Comparison of ENCODE assay signal across 8 cellular contexts in genomic region chr15:22282794-22283533, GRCh38.
DNase-seq lines count a peak whose midpoint lies in the region; ATAC-seq, FAIRE-seq and TF ChIP-seq lines count a peak whose summit lies in the region.
"Not testable (repeated sequence)": the region's sequence is repeated elsewhere in the genome, so short reads cannot be mapped to it uniquely, and the experiment has no call there.

No MANE protein-coding gene starts in this region.

- H3K36me3 ChIP-seq in bronchial epithelial cell (ENCODE audit: control insufficient read depth, insufficient read depth, low read length) = not testable (repeated sequence)

- H3K27ac Mint-ChIP-seq in activated CD8-positive, alpha-beta T cell treated with anti-CD3 and anti-CD28 coated beads for 36 hours; stimulated activated naive B cell treated with anti-CD40 and anti-IgM and Interleukin-4, amounts not matched to agents 10 μg/mL and 1 μg/mL and 100 μg/mL, for 72 hours: not testable (repeated sequence)

- POLR2A ChIA-PET in activated CD8-positive, alpha-beta T cell treated with anti-CD3 and anti-CD28 coated beads for 36 hours (lab: Charles Lee) = not testable (repeated sequence)

- not testable (repeated sequence) for TF ChIP-seq POLR2A in GM18505 (IDR thresholded peaks at IDR 0.05; ENCODE audit: borderline replicate concordance, extremely low read depth, insufficient read depth, insufficient read length)

- not testable (repeated sequence) for TF ChIP-seq CTCF in activated CD8-positive, alpha-beta T cell treated with anti-CD3 and anti-CD28 coated beads for 36 hours (IDR thresholded peaks at IDR 0.05); bronchial epithelial cell (IDR thresholded peaks at IDR 0.05; ENCODE audit: insufficient read depth, low read length, severe bottlenecking)

- H3K4me1 Mint-ChIP-seq in activated CD8-positive, alpha-beta T cell treated with anti-CD3 and anti-CD28 coated beads for 36 hours (ENCODE audit: low read depth); stimulated activated naive B cell treated with anti-CD40 and anti-IgM and Interleukin-4, amounts not matched to agents 10 μg/mL and 1 μg/mL and 100 μg/mL, for 72 hours: not testable (repeated sequence)

- not testable (repeated sequence) for H3K27me3 Mint-ChIP-seq in activated CD8-positive, alpha-beta T cell treated with anti-CD3 and anti-CD28 coated beads for 36 hours; stimulated activated naive B cell treated with anti-CD40 and anti-IgM and Interleukin-4, amounts not matched to agents 10 μg/mL and 1 μg/mL and 100 μg/mL, for 72 hours

- not testable (repeated sequence) for H3K36me3 Mint-ChIP-seq in activated CD8-positive, alpha-beta T cell treated with anti-CD3 and anti-CD28 coated beads for 36 hours (ENCODE audit: low read depth); stimulated activated naive B cell treated with anti-CD40 and anti-IgM and Interleukin-4, amounts not matched to agents 10 μg/mL and 1 μg/mL and 100 μg/mL, for 72 hours

- DNase-seq in activated CD8-positive, alpha-beta T cell treated with anti-CD3 and anti-CD28 coated beads for 36 hours = peak; percentile 15
- DNase-seq in bronchial epithelial cell (ENCODE audit: low read depth); stimulated activated naive B cell treated with anti-CD40 and anti-IgM and Interleukin-4, amounts not matched to agents 10 μg/mL and 1 μg/mL and 100 μg/mL, for 72 hours: not testable (repeated sequence)

- not testable (repeated sequence) for H3K9me3 Mint-ChIP-seq in activated CD8-positive, alpha-beta T cell treated with anti-CD3 and anti-CD28 coated beads for 36 hours; stimulated activated naive B cell treated with anti-CD40 and anti-IgM and Interleukin-4, amounts not matched to agents 10 μg/mL and 1 μg/mL and 100 μg/mL, for 72 hours

- not testable (repeated sequence) for H3K4me3 ChIP-seq in bronchial epithelial cell (ENCODE audit: low read depth, low read length)

- FAIRE-seq in bronchial epithelial cell (lab: Jason Lieb, UNC) = peak; percentile 91

- ATAC-seq in GM18505 (IDR thresholded peaks at IDR 0.05; ENCODE audit: unreplicated experiment) (peak; percentile 59), GM21367 (IDR thresholded peaks at IDR 0.05; ENCODE audit: unreplicated experiment) (peak; percentile 48), HG02623 (IDR thresholded peaks at IDR 0.05; ENCODE audit: unreplicated experiment) (peak; percentile 43), HG03039 (IDR thresholded peaks at IDR 0.05; ENCODE audit: unreplicated experiment) (peak; percentile 68), HG03520 (IDR thresholded peaks at IDR 0.05; ENCODE audit: unreplicated experiment) (peak; percentile 47)
- ATAC-seq in activated CD8-positive, alpha-beta T cell treated with anti-CD3 and anti-CD28 coated beads for 36 hours = not testable (repeated sequence)
- peak; percentile 52 to 56 for ATAC-seq in stimulated activated naive B cell treated with anti-CD40 and anti-IgM and Interleukin-4, amounts not matched to agents 10 μg/mL and 1 μg/mL and 100 μg/mL, for 72 hours (replicated peaks)

- CTCF ChIA-PET in activated CD8-positive, alpha-beta T cell treated with anti-CD3 and anti-CD28 coated beads for 36 hours (lab: Charles Lee) = not testable (repeated sequence)

- intact Hi-C loops in activated CD8-positive, alpha-beta T cell treated with anti-CD3 and anti-CD28 coated beads for 36 hours (cut with micrococcal nuclease) = not testable (repeated sequence)

- H3K27me3 ChIP-seq in bronchial epithelial cell (ENCODE audit: control insufficient read depth, insufficient read depth, low read length) = not testable (repeated sequence)

- H3K4me3 Mint-ChIP-seq in activated CD8-positive, alpha-beta T cell treated with anti-CD3 and anti-CD28 coated beads for 36 hours; stimulated activated naive B cell treated with anti-CD40 and anti-IgM and Interleukin-4, amounts not matched to agents 10 μg/mL and 1 μg/mL and 100 μg/mL, for 72 hours: not testable (repeated sequence)
